25 cellular contexts compared by ENCODE assay signal in the genomic region with DNA sequence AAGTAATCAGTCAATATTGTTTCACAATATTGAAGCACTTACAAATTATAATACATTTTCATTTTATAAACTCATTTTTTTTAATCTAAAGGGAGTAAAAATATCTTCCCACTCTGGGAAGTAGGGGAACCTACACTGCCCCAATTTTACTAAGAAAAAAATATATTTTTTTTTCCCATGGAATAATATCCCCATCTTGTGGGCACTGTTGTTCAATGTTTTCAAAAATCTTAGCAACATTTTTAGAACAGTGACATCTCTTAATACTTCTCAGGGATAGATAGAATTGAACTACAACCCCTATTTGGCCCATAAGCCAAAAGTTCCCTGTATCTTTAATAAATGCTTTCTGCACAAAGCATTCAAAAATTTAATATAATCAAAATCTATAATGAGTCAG. TPM values are rescaled to one million over a fixed set of nuclear protein-coding genes. Genes with fewer than 3 reads are reported as not detected.
DNase-seq lines count a peak whose midpoint lies in the region; ATAC-seq, FAIRE-seq and TF ChIP-seq lines count a peak whose summit lies in the region.
"Had no signal": no experiment of that assay in that cellular context is flagged by ENCODE, and none has a peak within 500 bp of the region (broad histone marks: within the 10 kb centered on the region; RNA-seq: fewer than 3 reads in every experiment).

No MANE protein-coding gene starts in this region.

- H3K9me3 Mint-ChIP-seq in osteocyte (ENCODE audit: unreplicated experiment): peaks cover 3% of the 10 kb centered on the region
- H3K9me3 Mint-ChIP-seq: activated B cell treated with CpG ODN at 0.5 μM for 24 hours; stimulated activated effector memory CD8-positive, alpha-beta T cell treated with anti-CD3 and anti-CD28 coated beads, Interleukin-12 subunit alpha, Interleukin-12 subunit beta, amount 100 ng/mL, for 72 hours had no signal

- H3K27ac Mint-ChIP-seq in osteocyte (ENCODE audit: unreplicated experiment): no peak overlapping the region
- H3K27ac Mint-ChIP-seq: activated B cell treated with CpG ODN at 0.5 μM for 24 hours; activated naive CD8-positive, alpha-beta T cell had no signal

- H3K27me3 ChIP-seq in RWPE2 (ENCODE audit: insufficient read depth, poor library complexity, severe bottlenecking): no peaks in the 10 kb centered on the region
- no peaks in the 10 kb centered on the region for H3K27me3 ChIP-seq in gastroesophageal sphincter
- H3K27me3 ChIP-seq: BE2C, spleen, upper lobe of left lung had no signal

- FAIRE-seq in GM12891 (lab: Jason Lieb, UNC): no peak

- no peaks in the 10 kb centered on the region for H3K36me3 Mint-ChIP-seq in osteocyte (ENCODE audit: unreplicated experiment)
- H3K36me3 Mint-ChIP-seq: activated naive CD8-positive, alpha-beta T cell had no signal

- no peaks in the 10 kb centered on the region for H3K27me3 Mint-ChIP-seq in osteocyte (ENCODE audit: unreplicated experiment)
- H3K27me3 Mint-ChIP-seq: activated B cell treated with CpG ODN at 0.5 μM for 24 hours; activated naive CD8-positive, alpha-beta T cell had no signal

- POLR2A ChIA-PET in HEK293 (lab: Yijun Ruan, JAX): no interaction called here

- no peaks in the 10 kb centered on the region for H3K36me3 ChIP-seq in HEK293 (ENCODE audit: control insufficient read depth in 2 of 2, insufficient read depth in 1 of 2, low read length in 2 of 2)
- H3K36me3 ChIP-seq in RWPE2 (ENCODE audit: low read depth): peaks cover 7% of the 10 kb centered on the region; the same call in 1 of the 2 replicates
- H3K36me3 ChIP-seq in gastroesophageal sphincter: no peaks in the 10 kb centered on the region
- H3K36me3 ChIP-seq: BE2C, spleen, upper lobe of left lung had no signal

- TF ChIP-seq POLR2A in gastroesophageal sphincter (IDR thresholded peaks at IDR 0.05) (no peak), GM12891 (IDR thresholded peaks at IDR 0.05; ENCODE audit: low read depth, low read length) (no peak)

- ATAC-seq in RWPE2 (ENCODE audit: low read depth): no peak
- ATAC-seq in gastroesophageal sphincter: no peak
- ATAC-seq in HG02588 (IDR thresholded peaks at IDR 0.05; ENCODE audit: unreplicated experiment): no peak
- ATAC-seq: esophagus mucosa; stimulated activated effector memory CD8-positive, alpha-beta T cell treated with anti-CD3 and anti-CD28 coated beads, Interleukin-12 subunit alpha, Interleukin-12 subunit beta, amount 100 ng/mL, for 72 hours had no signal

- CTCF ChIA-PET in HEK293 (lab: Yijun Ruan, JAX): no interaction called here

- TF ChIP-seq CTCF in HEK293 (tag by site-specific recombination; IDR thresholded peaks at IDR 0.05): no peak
- peak; percentile 25 for TF ChIP-seq CTCF in RWPE2 (IDR thresholded peaks at IDR 0.05; ENCODE audit: poor library complexity, severe bottlenecking)
- peak; percentile 25 for TF ChIP-seq CTCF in epithelial cell of proximal tubule (conservative IDR thresholded peaks at IDR 0.05; ENCODE audit: low read depth, low read length)
- peak; percentile 49 for TF ChIP-seq CTCF in osteocyte (IDR thresholded peaks at IDR 0.05)
- TF ChIP-seq CTCF in gastroesophageal sphincter (IDR thresholded peaks at IDR 0.05): no peak

- H3K9me3 ChIP-seq in HEK293 (ENCODE audit: control insufficient read depth, insufficient read depth, low read depth, low read length) (no peaks in the 10 kb centered on the region), RWPE2 (ENCODE audit: severe bottlenecking) (no peaks in the 10 kb centered on the region), gastroesophageal sphincter (no peaks in the 10 kb centered on the region)
- H3K9me3 ChIP-seq: BE2C, spleen, upper lobe of left lung had no signal

- H3K4me3 ChIP-seq in HEK293 (ENCODE audit: low read depth, low read length) (no peak overlapping the region), RWPE2 (ENCODE audit: severe bottlenecking) (no peak overlapping the region), epithelial cell of proximal tubule (ENCODE audit: low read depth, low read length) (no peak overlapping the region), gastroesophageal sphincter (no peak overlapping the region)
- H3K4me3 ChIP-seq: spleen, upper lobe of left lung had no signal

- H3K27ac ChIP-seq in HEK293 (ENCODE audit: extremely low read depth, low read depth, low read length): no peak overlapping the region
- H3K27ac ChIP-seq in RWPE2 (ENCODE audit: poor library complexity, severe bottlenecking): peak overlapping the region; percentile 40
- H3K27ac ChIP-seq in gastroesophageal sphincter: no peak overlapping the region
- H3K27ac ChIP-seq: spleen had no signal

- TF ChIP-seq EP300 in gastroesophageal sphincter (IDR thresholded peaks at IDR 0.05): no peak

- peaks cover 27% of the 10 kb centered on the region for H3K4me1 Mint-ChIP-seq in osteocyte (ENCODE audit: unreplicated experiment)

- no peak overlapping the region for H3K4me3 Mint-ChIP-seq in osteocyte (ENCODE audit: unreplicated experiment)
- H3K4me3 Mint-ChIP-seq: activated B cell treated with CpG ODN at 0.5 μM for 24 hours; activated naive CD8-positive, alpha-beta T cell; stimulated activated effector memory CD8-positive, alpha-beta T cell treated with anti-CD3 and anti-CD28 coated beads, Interleukin-12 subunit alpha, Interleukin-12 subunit beta, amount 100 ng/mL, for 72 hours had no signal

- H3K4me1 ChIP-seq in HEK293 (ENCODE audit: control insufficient read depth, insufficient read depth, low read length) (peaks cover 10% of the 10 kb centered on the region), RWPE2 (ENCODE audit: insufficient read depth, poor library complexity, severe bottlenecking) (peaks cover 13% of the 10 kb centered on the region), gastroesophageal sphincter (peaks cover 0 to 17% (median 0%) of the 10 kb centered on the region in 3 donors)
- H3K4me1 ChIP-seq: BE2C had no signal

- DNase-seq in RWPE2 (ENCODE audit: low spot score): no peak
- no peak for DNase-seq in epithelial cell of proximal tubule (ENCODE audit: low read depth)
- no peak for DNase-seq in osteocyte (ENCODE audit: extremely low spot score, unreplicated experiment)
- no peak for DNase-seq in GM12891 (ENCODE audit: insufficient read length, low spot score)
- no peak for DNase-seq in activated effector memory CD4-positive, alpha-beta T cell treated with anti-CD3 and anti-CD28 coated beads, Interleukin-2, amount 50 U/mL, for 16 hours
- DNase-seq: activated B cell treated with CpG ODN at 0.5 μM for 24 hours; COR-L47; GOT3; MV-4-11; NCI-H2171; NCI-H526; nucleus accumbens; retina; SHP77; spleen; stimulated activated CD4-positive, alpha-beta T cell treated with anti-CD3 and anti-CD28 coated beads, Interleukin-2, amount 100 ng/mL, for 48 hours; substantia nigra; upper lobe of left lung had no signal

TF ChIP-seq in HEK293, 187 proteins besides CTCF, POLR2A, EP300 and RAD21 (continues in another document):
- peak; percentile 22; the same call in 1 of the 2 replicates for TF ChIP-seq ZNF654 (tag by site-specific recombination; IDR thresholded peaks at IDR 0.05; ENCODE audit: low read depth)
- TF ChIP-seq YY1 (tag by site-specific recombination; IDR thresholded peaks at IDR 0.05): no peak
- TF ChIP-seq ZNF366 (tag by site-specific recombination; conservative IDR thresholded peaks at IDR 0.05): no peak

TF ChIP-seq in GM12891, 5 proteins besides CTCF, POLR2A, EP300 and RAD21:
- no peak for TF ChIP-seq PAX5 (IDR thresholded peaks at IDR 0.05; ENCODE audit: insufficient read depth, low read length, severe bottlenecking)
- TF ChIP-seq POU2F2 (IDR thresholded peaks at IDR 0.05; ENCODE audit: low read depth, low read length): no peak
- no peak for TF ChIP-seq POLR2AphosphoS5 (IDR thresholded peaks at IDR 0.05; ENCODE audit: low read depth, low read length)
- TF ChIP-seq TAF1 (IDR thresholded peaks at IDR 0.05; ENCODE audit: low read depth, low read length): no peak
- no peak for TF ChIP-seq SPI1 (IDR thresholded peaks at IDR 0.05; ENCODE audit: low read depth, low read length)

RNA-seq across cellular contexts. Expression of gene ARHGAP18, which starts 42.9 kb away (rescaled TPM):
- 24.5 and 26.9 TPM in 2 replicates for total RNA-seq in epithelial cell of proximal tubule
- 12.8 and 13.3 TPM in 2 replicates for total RNA-seq in osteocyte
- 10 to 100 TPM in 2 of 4 donors, 1 to 10 TPM in 2; 2.8 to 15.0 (median 9.4) TPM for total RNA-seq in gastroesophageal sphincter
- polyA plus RNA-seq in GM12891 (2012; ENCODE audit: low read depth, missing spikeins): 9.7 TPM

Comparison
In these comparisons a context has a peak if more than half of its experiments do, and no peak if none do; other contexts are left out.
1. CTCF ChIP-seq: peak in RWPE2 (single experiment), epithelial cell of proximal tubule (single experiment) and osteocyte (single experiment); none in HEK293 (single experiment) and gastroesophageal sphincter (0 of 4).